In genomic region chr19:21082011-21082975, GRCh38 we compare ENCODE assay signal across 1 cellular context.
A peak's percentile ranks its signal among the peaks of the same experiment; 100 is the strongest.
TF ChIP-seq lines count a peak whose summit lies in the region.

Gene ZNF714, plus strand, starts transcription at chr19:21082203. Its CDS starts 16,066 bp downstream, at chr19:21098269.

TF ChIP-seq in K562, 482 proteins besides CTCF, POLR2A, EP300 and RAD21 (continued from another document):
- TF ChIP-seq ESRRA (IDR thresholded peaks at IDR 0.05; ENCODE audit: borderline replicate concordance, low read depth) (0 out of 2 replicates have a peak, but pooled peaks have one; percentile 19), LCOR (CRISPR knock-in tag; IDR thresholded peaks at IDR 0.05) (no peak), CHAMP1 (IDR thresholded peaks at IDR 0.05) (peak; percentile 92), E2F4 (CRISPR knock-in tag; IDR thresholded peaks at IDR 0.05; ENCODE audit: low read depth) (peak; percentile 19; the same call in 1 of the 2 replicates), MCM5 (IDR thresholded peaks at IDR 0.05; ENCODE audit: low read depth) (no peak), GTF2B (IDR thresholded peaks at IDR 0.05; ENCODE audit: extremely low read depth, insufficient read length) (peak; percentile 40), POLR2AphosphoS2 (IDR thresholded peaks at IDR 0.05; ENCODE audit: low read length) (no peak), NONO (IDR thresholded peaks at IDR 0.05; ENCODE audit: low read depth in 2 of 2, low read length in 1 of 2) (no peak), ZEB2 (IDR thresholded peaks at IDR 0.05) (no peak), E2F3 (CRISPR knock-in tag; IDR thresholded peaks at IDR 0.05) (no peak), HCFC1 (IDR thresholded peaks at IDR 0.05; ENCODE audit: low read depth, low read length) (no peak), TBP (optimal IDR thresholded peaks at IDR 0.05; ENCODE audit: low read depth, low read length) (peak; percentile 76), ASH1L (IDR thresholded peaks at IDR 0.05; ENCODE audit: borderline replicate concordance, low read depth, partially characterized antibody) (peak; percentile 87), HEY1 (CRISPR knock-in tag; IDR thresholded peaks at IDR 0.05; ENCODE audit: borderline replicate concordance) (no peak), RNF219 (CRISPR knock-in tag; IDR thresholded peaks at IDR 0.05) (no peak), TEAD2 (tag; IDR thresholded peaks at IDR 0.05) (no peak), DDX20 (tag; IDR thresholded peaks at IDR 0.05; ENCODE audit: low read depth) (no peak), ZNF12 (CRISPR knock-in tag; IDR thresholded peaks at IDR 0.05) (0 out of 2 replicates have a peak, but pooled peaks have one; percentile 36), CXXC5 (CRISPR knock-in tag; IDR thresholded peaks at IDR 0.05) (peak; percentile 79), NEUROD1 (IDR thresholded peaks at IDR 0.05; ENCODE audit: borderline replicate concordance, low read depth, low read length, partially characterized antibody) (peak; percentile 43)
